Comparison of ENCODE assay signal across 24 cellular contexts in genomic region chr12:120156315-120157259, GRCh38. TPM values are rescaled to one million over a fixed set of nuclear protein-coding genes. Genes with fewer than 3 reads are reported as not detected.
DNase-seq lines count a peak whose midpoint lies in the region; ATAC-seq, FAIRE-seq and TF ChIP-seq lines count a peak whose summit lies in the region.
"Had no signal": no experiment of that assay in that cellular context is flagged by ENCODE, and none has a peak within 500 bp of the region (broad histone marks: within the 10 kb centered on the region; RNA-seq: fewer than 3 reads in every experiment).

No MANE protein-coding gene starts in this region.

- TF ChIP-seq CTCF in kidney (IDR thresholded peaks at IDR 0.05; ENCODE audit: borderline replicate concordance, extremely low read depth, insufficient read depth), result no peak

- DNase-seq in CD8-positive, alpha-beta memory T cell, result no peak
- DNase-seq in T-helper 17 cell (no peak), kidney (peak; percentile 49), SIG-M5 treated with dmso at 0.1 percent for 504 hours (lab: John Stamatoyannopoulos, UW; ENCODE audit: unreplicated experiment) (no peak), NCI-H510A (lab: John Stamatoyannopoulos, UW) (no peak)
- DNase-seq: activated B cell treated with CpG ODN at 0.5 μM for 24 hours; Calu3; central memory CD4-positive, alpha-beta T cell; DND-41; mesendoderm; NCI-H1105; NCI-H1930; NCI-H526 treated with DMSO at 0.1 percent for 48 hours; SHP77 had no signal

- 0 out of 2 replicates have a peak overlapping the region, but pooled peaks have one; percentile 16 for H3K9ac ChIP-seq in BLaER1
- no peak overlapping the region for H3K9ac ChIP-seq in kidney (ENCODE audit: low read length in 2 of 2)

- peaks cover 65% of the 10 kb centered on the region for H4K20me1 ChIP-seq in BLaER1

- no peak for FAIRE-seq in kidney (lab: Jason Lieb, UNC)
- FAIRE-seq: endometrium, frontal cortex had no signal

- H3K27ac ChIP-seq in BLaER1 (no peak overlapping the region), kidney (ENCODE audit: low read depth in 2 of 2, low read length in 2 of 2) (no peak overlapping the region)
- no peak overlapping the region for H3K27ac ChIP-seq in CD8-positive, alpha-beta memory T cell (ENCODE audit: low read depth, low read length)
- H3K27ac ChIP-seq: hepatocyte, neutrophil, tibial nerve had no signal

- no peaks in the 10 kb centered on the region for H3K9me3 Mint-ChIP-seq in CD8-positive, alpha-beta memory T cell
- H3K9me3 Mint-ChIP-seq: activated B cell treated with CpG ODN at 0.5 μM for 24 hours; dendritic cell treated with granulocyte-macrophage colony-stimulating factor and Interleukin-4, amounts not matched to agents 40 ng/mL and 50 ng/mL, for 4 days; GM23338 had no signal

- ATAC-seq in T-helper 17 cell, result peak; percentile 47
- ATAC-seq in HG03159 (IDR thresholded peaks at IDR 0.05; ENCODE audit: unreplicated experiment), result no peak
- ATAC-seq: GM23338, left lobe of liver had no signal

- peak overlapping the region in 3 of 7 donors; percentile 17 to 59 (median 24) for H3K4me3 Mint-ChIP-seq in CD8-positive, alpha-beta memory T cell
- H3K4me3 Mint-ChIP-seq in T-helper 17 cell, result no peak overlapping the region
- H3K4me3 Mint-ChIP-seq: activated B cell treated with CpG ODN at 0.5 μM for 24 hours; dendritic cell treated with granulocyte-macrophage colony-stimulating factor and Interleukin-4, amounts not matched to agents 40 ng/mL and 50 ng/mL, for 4 days; GM23338 had no signal

- POLR2A ChIA-PET in CD8-positive, alpha-beta memory T cell (lab: Charles Lee), result no interaction called here

- peak overlapping the region in 7 of 8 donors; percentile 29 to 93 (median 46) for H3K27ac Mint-ChIP-seq in CD8-positive, alpha-beta memory T cell
- peak overlapping the region; percentile 72 for H3K27ac Mint-ChIP-seq in T-helper 17 cell
- H3K27ac Mint-ChIP-seq: activated B cell treated with CpG ODN at 0.5 μM for 24 hours; dendritic cell treated with granulocyte-macrophage colony-stimulating factor and Interleukin-4, amounts not matched to agents 40 ng/mL and 50 ng/mL, for 4 days; GM23338 had no signal

- peaks cover 8 to 95% (median 17%) of the 10 kb centered on the region in 3 donors for H3K36me3 Mint-ChIP-seq in CD8-positive, alpha-beta memory T cell
- peaks cover 8% of the 10 kb centered on the region for H3K36me3 Mint-ChIP-seq in T-helper 17 cell (ENCODE audit: low read depth)

- H3K36me3 ChIP-seq in BLaER1, result peaks cover 96% of the 10 kb centered on the region
- H3K36me3 ChIP-seq in CD8-positive, alpha-beta memory T cell (ENCODE audit: insufficient read depth, low read length), result peaks cover 68% of the 10 kb centered on the region
- H3K36me3 ChIP-seq in kidney (ENCODE audit: control insufficient read depth in 1 of 2, insufficient read depth in 2 of 2, low read length in 2 of 2), result peaks cover 61 to 67% of the 10 kb centered on the region in 2 donors

- H3K4me1 ChIP-seq in BLaER1 (no peaks in the 10 kb centered on the region), kidney (ENCODE audit: control insufficient read depth in 1 of 2, insufficient read depth in 1 of 2, low read depth in 1 of 2, low read length in 2 of 2) (no peaks in the 10 kb centered on the region)
- H3K4me1 ChIP-seq in CD8-positive, alpha-beta memory T cell (ENCODE audit: insufficient read depth, low read length), result no peaks in the 10 kb centered on the region
- H3K4me1 ChIP-seq: tibial nerve had no signal

- H3K4me1 Mint-ChIP-seq in CD8-positive, alpha-beta memory T cell, result peaks cover 13 to 17% (median 16%) of the 10 kb centered on the region in 3 donors
- H3K4me1 Mint-ChIP-seq in T-helper 17 cell, result peaks cover 8% of the 10 kb centered on the region
- H3K4me1 Mint-ChIP-seq: activated B cell treated with CpG ODN at 0.5 μM for 24 hours, GM23338 had no signal

- H3K4me2 ChIP-seq in BLaER1, result no peak overlapping the region
- H3K4me2 ChIP-seq: GM23338, hepatocyte had no signal

- H3K27me3 ChIP-seq in BLaER1, result no peaks in the 10 kb centered on the region
- H3K27me3 ChIP-seq in CD8-positive, alpha-beta memory T cell (ENCODE audit: insufficient read depth, low read length, poor library complexity, severe bottlenecking), result no peaks in the 10 kb centered on the region
- H3K27me3 ChIP-seq: hepatocyte, neutrophil, tibial nerve had no signal

- no peaks in the 10 kb centered on the region for H3K27me3 Mint-ChIP-seq in CD8-positive, alpha-beta memory T cell
- H3K27me3 Mint-ChIP-seq in T-helper 17 cell, result no peaks in the 10 kb centered on the region
- H3K27me3 Mint-ChIP-seq: activated B cell treated with CpG ODN at 0.5 μM for 24 hours; dendritic cell treated with granulocyte-macrophage colony-stimulating factor and Interleukin-4, amounts not matched to agents 40 ng/mL and 50 ng/mL, for 4 days had no signal

- intact Hi-C loops in kidney (cut with DNase I), result no loop called here

- H3K9me3 ChIP-seq in BLaER1 (no peaks in the 10 kb centered on the region), T-helper 17 cell (ENCODE audit: control insufficient read depth, low read length, poor library complexity, severe bottlenecking) (no peaks in the 10 kb centered on the region), kidney (ENCODE audit: control insufficient read depth in 1 of 2, low read length in 2 of 2) (no peaks in the 10 kb centered on the region)
- no peaks in the 10 kb centered on the region for H3K9me3 ChIP-seq in CD8-positive, alpha-beta memory T cell (ENCODE audit: low read length)
- H3K9me3 ChIP-seq: neutrophil, tibial nerve had no signal

- CTCF ChIA-PET in CD8-positive, alpha-beta memory T cell (lab: Charles Lee), result no interaction called here

- H3K4me3 ChIP-seq in BLaER1, result no peak overlapping the region
- no peak overlapping the region for H3K4me3 ChIP-seq in CD8-positive, alpha-beta memory T cell (ENCODE audit: low read length)
- H3K4me3 ChIP-seq in kidney (ENCODE audit: low read length in 2 of 2), result no peak overlapping the region
- H3K4me3 ChIP-seq: GM23338, hepatocyte, tibial nerve had no signal

RNA-seq across cellular contexts. Expression of gene GCN1, which starts 37.9 kb away (rescaled TPM):
- total RNA-seq in CD8-positive, alpha-beta memory T cell, result 100 to 1,000 TPM; 150 to 157 TPM
- 30.0 TPM for polyA plus RNA-seq in CD8-positive, alpha-beta memory T cell
- total RNA-seq in T-helper 17 cell (100 to 1,000 TPM; 150 to 163 TPM), kidney (77.6 TPM)
- polyA plus RNA-seq in kidney (ENCODE audit: insufficient read depth, low read depth, low replicate concordance), result 12.2 TPM

RNA-seq across cellular contexts. Expression of gene RAB35, which starts 40.0 kb away (rescaled TPM):
- 10 to 100 TPM; 66.8 to 77.8 TPM for total RNA-seq in CD8-positive, alpha-beta memory T cell
- 26.9 TPM for polyA plus RNA-seq in CD8-positive, alpha-beta memory T cell
- total RNA-seq in T-helper 17 cell (10 to 100 TPM; 53.3 to 64.9 TPM), kidney (56.1 TPM)
- 23.2 TPM for polyA plus RNA-seq in kidney (ENCODE audit: insufficient read depth, low read depth, low replicate concordance)

RNA-seq across cellular contexts. Expression of gene RPLP0, which starts 44.3 kb away (rescaled TPM):
- 1,000 to 10,000 TPM; 4,137 to 4,308 TPM for total RNA-seq in CD8-positive, alpha-beta memory T cell
- polyA plus RNA-seq in CD8-positive, alpha-beta memory T cell, result 1,675 TPM
- total RNA-seq in T-helper 17 cell (1,000 to 10,000 TPM; 2,187 to 2,381 TPM), kidney (1,384 TPM)
- 1,654 TPM for polyA plus RNA-seq in kidney (ENCODE audit: insufficient read depth, low read depth, low replicate concordance)
